In genomic region chr13:84896128-84896527, GRCh38 we compare ENCODE assay signal across 9 cellular contexts.
DNase-seq lines count a peak whose midpoint lies in the region; ATAC-seq and TF ChIP-seq lines count a peak whose summit lies in the region.
"Had no signal": no experiment of that assay in that cellular context is flagged by ENCODE, and none has a peak within 500 bp of the region (broad histone marks: within the 10 kb centered on the region; RNA-seq: fewer than 3 reads in every experiment).

No MANE protein-coding gene starts in this region.

- H3K36me3 ChIP-seq in IMR-90 (ENCODE audit: control insufficient read depth, insufficient read depth, low read length) (no peaks in the 10 kb centered on the region), SJCRH30 (no peaks in the 10 kb centered on the region), mucosa of descending colon (ENCODE audit: low read depth) (no peaks in the 10 kb centered on the region)
- H3K36me3 ChIP-seq: neutrophil had no signal

- H3K4me2 ChIP-seq in IMR-90 (ENCODE audit: low read depth, low read length): no peak overlapping the region

- TF ChIP-seq CTCF in IMR-90 (conservative IDR thresholded peaks at IDR 0.05; ENCODE audit: low read depth, low read length): peak; percentile 75
- peak; percentile 25 for TF ChIP-seq CTCF in mucosa of descending colon (IDR thresholded peaks at IDR 0.05)

- H2BK5ac ChIP-seq in IMR-90 (ENCODE audit: low read depth, low read length, poor library complexity, severe bottlenecking): no peak overlapping the region

- H3K18ac ChIP-seq in IMR-90 (ENCODE audit: low read depth, low read length): no peak overlapping the region

- H3K14ac ChIP-seq in IMR-90 (replicated peaks; ENCODE audit: low read depth, low read length): no peak overlapping the region

- no peak overlapping the region for H3K56ac ChIP-seq in IMR-90 (ENCODE audit: extremely low read depth, insufficient read depth, low read length)

- no peak overlapping the region for H3K9ac ChIP-seq in IMR-90 (ENCODE audit: low read depth, low read length)

- WGBS in IMR-90 (ENCODE audit: extremely low coverage in 2 of 2, insufficient read length in 1 of 2), 2 experiments: no CpG with 5 or more reads among the region's 9 CpGs

- H3K4ac ChIP-seq in IMR-90 (ENCODE audit: low read depth, low read length): no peak overlapping the region

- H2BK20ac ChIP-seq in IMR-90 (ENCODE audit: low read depth, low read length): no peak overlapping the region

- H2BK120ac ChIP-seq in IMR-90 (ENCODE audit: low read depth, low read length): no peak overlapping the region

- no peak overlapping the region for H2AFZ ChIP-seq in IMR-90 (replicated peaks; ENCODE audit: low read length, poor library complexity)

- BruUV-seq in IMR-90 (replicated peaks; lab: Mats Ljungman, UMichigan): no TSS peak

- H2AK9ac ChIP-seq in IMR-90 (replicated peaks; ENCODE audit: low read depth, low read length, poor library complexity): no peak overlapping the region

- H3K23ac ChIP-seq in IMR-90 (ENCODE audit: low read depth, low read length): no peak overlapping the region

- in situ Hi-C loops in IMR-90 (cut with MboI; ENCODE audit: low sequenced_read_pairs): no loop called here

- dilution Hi-C loops in IMR-90 (cut with HindIII; ENCODE audit: low sequenced_read_pairs, unreplicated experiment): no loop called here

- TF ChIP-seq POLR2A in IMR-90 (IDR thresholded peaks at IDR 0.05; ENCODE audit: low read depth, low read length): no peak

- H4K20me1 ChIP-seq in IMR-90 (ENCODE audit: insufficient read depth, low read length): no peaks in the 10 kb centered on the region

- H3K27me3 ChIP-seq in IMR-90 (ENCODE audit: control insufficient read depth, insufficient read depth, low read length) (no peaks in the 10 kb centered on the region), SJCRH30 (no peaks in the 10 kb centered on the region)
- H3K27me3 ChIP-seq: neutrophil had no signal

- no peaks in the 10 kb centered on the region for H3K4me1 ChIP-seq in IMR-90 (ENCODE audit: control insufficient read depth, insufficient read depth, low read length)
- H3K4me1 ChIP-seq in SJCRH30: no peaks in the 10 kb centered on the region
- H3K4me1 ChIP-seq in mucosa of descending colon (ENCODE audit: low read depth): no peaks in the 10 kb centered on the region

- H4K91ac ChIP-seq in IMR-90 (ENCODE audit: insufficient read depth, low read depth, low read length): no peak overlapping the region

- TF ChIP-seq RAD21 in IMR-90 (IDR thresholded peaks at IDR 0.05; ENCODE audit: low read length): peak; percentile 83

- no peak overlapping the region for H3K4me3 ChIP-seq in IMR-90 (ENCODE audit: insufficient read depth, low read depth, low read length)
- H3K4me3 ChIP-seq in SJCRH30: no peak overlapping the region
- H3K4me3 ChIP-seq in mucosa of descending colon: no peak overlapping the region

- H3K27ac ChIP-seq in IMR-90 (ENCODE audit: insufficient read depth, low read length): no peak overlapping the region
- no peak overlapping the region for H3K27ac ChIP-seq in SJCRH30
- H3K27ac ChIP-seq: neutrophil had no signal

- CTCF ChIA-PET in IMR-90 (lab: Yijun Ruan, JAX): interaction anchor here (0.9 to 1.2 kb wide), 5 partner anchors 8 to 931 kb away, joined by 3 to 4 read pairs (median 3); no protein-coding TSS in a partner anchor

- no peak overlapping the region for H4K5ac ChIP-seq in IMR-90 (ENCODE audit: low read depth, low read length)

- H3K9me3 ChIP-seq in IMR-90 (ENCODE audit: control insufficient read depth, insufficient read depth, low read length) (no peaks in the 10 kb centered on the region), SJCRH30 (replicated peaks) (no peaks in the 10 kb centered on the region), mucosa of descending colon (no peaks in the 10 kb centered on the region)
- H3K9me3 ChIP-seq: neutrophil had no signal

- intact Hi-C loops in IMR-90 (cut with micrococcal nuclease): loop anchor here (1.0 kb wide), 3 partner anchors 910 to 932 kb away; no protein-coding TSS in a partner anchor
- intact Hi-C loops in mucosa of descending colon (cut with DNase I, micrococcal nuclease): loop anchor here in 1 of 2 donors (5.0 kb wide), 1 partner anchor 911 kb away; no protein-coding TSS in a partner anchor

- POLR2A ChIA-PET in IMR-90 (lab: Charles Lee; ENCODE audit: unreplicated experiment): no interaction called here

- ATAC-seq in GM18519 (IDR thresholded peaks at IDR 0.05; ENCODE audit: low FRiP score, unreplicated experiment) (peak; percentile 71), IMR-90 (ENCODE audit: low read depth) (peak; percentile 65), mucosa of descending colon (no peak), HG02571 (IDR thresholded peaks at IDR 0.05; ENCODE audit: unreplicated experiment) (no peak), HG03095 (IDR thresholded peaks at IDR 0.05; ENCODE audit: unreplicated experiment) (no peak)

- no peaks in the 10 kb centered on the region for H3K79me1 ChIP-seq in IMR-90 (ENCODE audit: low read depth in 1 of 2, low read length in 2 of 2)

- H2BK15ac ChIP-seq in IMR-90 (ENCODE audit: low read depth, low read length): no peak overlapping the region

- H4K8ac ChIP-seq in IMR-90 (ENCODE audit: low read depth in 2 of 2, low read length in 2 of 2): no peak overlapping the region

- H2AK5ac ChIP-seq in IMR-90 (ENCODE audit: low read depth, low read length): no peak overlapping the region

- peak; percentile 57 for DNase-seq in CD1c-positive myeloid dendritic cell (ENCODE audit: extremely low spot score)
- DNase-seq in IMR-90: peak; percentile 61
- peak; percentile 24 to 69 for DNase-seq in SJCRH30
- DNase-seq in dermis blood vessel endothelial cell: peak; percentile 66
- peak in 1 of 3 donors; percentile 17 for DNase-seq in mucosa of descending colon

- no peaks in the 10 kb centered on the region for H3K9me1 ChIP-seq in IMR-90 (ENCODE audit: insufficient read depth, low read length)

TF ChIP-seq in IMR-90, 13 proteins besides CTCF, POLR2A, EP300 and RAD21:
- TF ChIP-seq MXI1 (IDR thresholded peaks at IDR 0.05; ENCODE audit: borderline replicate concordance, low read depth, low read length): no peak
- TF ChIP-seq SMC3 (IDR thresholded peaks at IDR 0.05; ENCODE audit: low read depth, low read length): peak; percentile 74

Comparison
In these comparisons a context has a peak if more than half of its experiments do, and no peak if none do; other contexts are left out.
1. ATAC-seq: peak in GM18519 (single experiment) and IMR-90 (single experiment); none in mucosa of descending colon (single experiment), HG02571 (single experiment) and HG03095 (single experiment).